ENCODE assay signal across 1 cellular context in the genomic region with DNA sequence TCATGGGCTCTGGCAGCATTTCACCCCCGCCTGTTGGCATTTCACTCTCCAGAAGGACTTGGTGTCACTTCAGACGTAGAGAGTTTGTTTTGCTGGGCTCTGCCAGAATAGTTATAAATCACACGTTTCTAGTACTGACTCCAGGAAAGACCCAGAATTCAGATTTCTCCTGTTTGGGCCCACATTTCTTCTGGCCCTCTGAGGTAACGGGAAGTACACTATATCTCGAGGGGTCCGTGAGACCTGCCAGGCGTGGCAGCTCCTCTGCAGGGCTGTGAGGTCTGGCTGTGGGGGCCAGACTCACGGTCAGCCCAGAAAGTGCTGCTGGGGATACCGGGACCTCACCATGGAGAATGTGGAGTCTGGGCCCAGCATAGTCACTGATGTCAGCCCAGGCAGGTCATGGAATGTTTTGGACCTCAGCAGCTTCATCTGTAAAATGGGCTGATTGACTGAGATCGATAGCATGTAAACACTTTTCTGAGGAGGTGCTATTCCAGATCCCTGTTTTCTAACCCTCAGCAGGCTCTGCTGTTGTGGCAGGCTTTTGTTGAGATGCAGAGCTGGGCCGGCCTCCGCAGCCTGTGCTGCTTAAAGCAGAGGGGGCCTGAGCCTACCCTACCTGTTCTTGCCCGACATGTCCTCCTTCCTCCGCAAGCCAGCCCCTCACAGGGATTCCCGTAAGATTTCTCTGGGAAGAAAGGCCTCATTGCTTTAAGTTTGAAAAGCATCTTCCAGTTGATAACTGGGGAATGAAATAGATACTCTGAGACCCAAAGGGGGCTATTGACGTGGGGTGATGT.
TF ChIP-seq lines count a peak whose summit lies in the region.

No MANE protein-coding gene starts in this region.

TF ChIP-seq in IMR-90, 13 proteins besides CTCF, POLR2A, EP300 and RAD21:
- no peak for TF ChIP-seq BHLHE40 (IDR thresholded peaks at IDR 0.05; ENCODE audit: low read depth, low read length)
- TF ChIP-seq, protein P1, sequence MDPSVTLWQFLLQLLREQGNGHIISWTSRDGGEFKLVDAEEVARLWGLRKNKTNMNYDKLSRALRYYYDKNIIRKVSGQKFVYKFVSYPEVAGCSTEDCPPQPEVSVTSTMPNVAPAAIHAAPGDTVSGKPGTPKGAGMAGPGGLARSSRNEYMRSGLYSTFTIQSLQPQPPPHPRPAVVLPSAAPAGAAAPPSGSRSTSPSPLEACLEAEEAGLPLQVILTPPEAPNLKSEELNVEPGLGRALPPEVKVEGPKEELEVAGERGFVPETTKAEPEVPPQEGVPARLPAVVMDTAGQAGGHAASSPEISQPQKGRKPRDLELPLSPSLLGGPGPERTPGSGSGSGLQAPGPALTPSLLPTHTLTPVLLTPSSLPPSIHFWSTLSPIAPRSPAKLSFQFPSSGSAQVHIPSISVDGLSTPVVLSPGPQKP (IDR thresholded peaks at IDR 0.05; ENCODE audit: borderline replicate concordance, low read depth, low read length), result no peak
- TF ChIP-seq, protein P2, sequence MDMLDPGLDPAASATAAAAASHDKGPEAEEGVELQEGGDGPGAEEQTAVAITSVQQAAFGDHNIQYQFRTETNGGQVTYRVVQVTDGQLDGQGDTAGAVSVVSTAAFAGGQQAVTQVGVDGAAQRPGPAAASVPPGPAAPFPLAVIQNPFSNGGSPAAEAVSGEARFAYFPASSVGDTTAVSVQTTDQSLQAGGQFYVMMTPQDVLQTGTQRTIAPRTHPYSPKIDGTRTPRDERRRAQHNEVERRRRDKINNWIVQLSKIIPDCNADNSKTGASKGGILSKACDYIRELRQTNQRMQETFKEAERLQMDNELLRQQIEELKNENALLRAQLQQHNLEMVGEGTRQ (IDR thresholded peaks at IDR 0.05; ENCODE audit: low read depth, low read length), result no peak
- TF ChIP-seq CEBPB (IDR thresholded peaks at IDR 0.05; ENCODE audit: low read depth, low read length), result no peak
- no peak for TF ChIP-seq RCOR1 (IDR thresholded peaks at IDR 0.05; ENCODE audit: insufficient replicate concordance, low read length)
- no peak for TF ChIP-seq MXI1 (IDR thresholded peaks at IDR 0.05; ENCODE audit: borderline replicate concordance, low read depth, low read length)
- no peak for TF ChIP-seq FOS (IDR thresholded peaks at IDR 0.05; ENCODE audit: low read depth, low read length)
- TF ChIP-seq RFX5 (IDR thresholded peaks at IDR 0.05; ENCODE audit: low read depth, low read length), result no peak
- TF ChIP-seq MAFK (IDR thresholded peaks at IDR 0.05; ENCODE audit: low read depth, low read length), result no peak
- no peak for TF ChIP-seq NFE2L2 (IDR thresholded peaks at IDR 0.05; ENCODE audit: low read depth, low read length)
- no peak for TF ChIP-seq MAZ (IDR thresholded peaks at IDR 0.05; ENCODE audit: borderline replicate concordance, low read depth, low read length)
- no peak for TF ChIP-seq SMC3 (IDR thresholded peaks at IDR 0.05; ENCODE audit: low read depth, low read length)
TF ChIP-seq in IMR-90: peak in this region for 0.
